ENCODE assay signal across 1 cellular context in genomic region chr12:93682846-93683261, GRCh38.
TF ChIP-seq lines count a peak whose summit lies in the region.

No MANE protein-coding gene starts in this region.

TF ChIP-seq in HepG2, 621 proteins besides CTCF, POLR2A, EP300 and RAD21 (continued from another document):
- TF ChIP-seq WIZ (CRISPR knock-in tag; IDR thresholded peaks at IDR 0.05) (no peak), SOX5 (CRISPR knock-in tag; IDR thresholded peaks at IDR 0.05; ENCODE audit: borderline replicate concordance) (no peak), SOX6 (IDR thresholded peaks at IDR 0.05) (no peak), SOX6 (CRISPR knock-in tag; IDR thresholded peaks at IDR 0.05) (no peak), TOE1 (CRISPR knock-in tag; IDR thresholded peaks at IDR 0.05) (no peak)
- TF ChIP-seq, protein P1, sequence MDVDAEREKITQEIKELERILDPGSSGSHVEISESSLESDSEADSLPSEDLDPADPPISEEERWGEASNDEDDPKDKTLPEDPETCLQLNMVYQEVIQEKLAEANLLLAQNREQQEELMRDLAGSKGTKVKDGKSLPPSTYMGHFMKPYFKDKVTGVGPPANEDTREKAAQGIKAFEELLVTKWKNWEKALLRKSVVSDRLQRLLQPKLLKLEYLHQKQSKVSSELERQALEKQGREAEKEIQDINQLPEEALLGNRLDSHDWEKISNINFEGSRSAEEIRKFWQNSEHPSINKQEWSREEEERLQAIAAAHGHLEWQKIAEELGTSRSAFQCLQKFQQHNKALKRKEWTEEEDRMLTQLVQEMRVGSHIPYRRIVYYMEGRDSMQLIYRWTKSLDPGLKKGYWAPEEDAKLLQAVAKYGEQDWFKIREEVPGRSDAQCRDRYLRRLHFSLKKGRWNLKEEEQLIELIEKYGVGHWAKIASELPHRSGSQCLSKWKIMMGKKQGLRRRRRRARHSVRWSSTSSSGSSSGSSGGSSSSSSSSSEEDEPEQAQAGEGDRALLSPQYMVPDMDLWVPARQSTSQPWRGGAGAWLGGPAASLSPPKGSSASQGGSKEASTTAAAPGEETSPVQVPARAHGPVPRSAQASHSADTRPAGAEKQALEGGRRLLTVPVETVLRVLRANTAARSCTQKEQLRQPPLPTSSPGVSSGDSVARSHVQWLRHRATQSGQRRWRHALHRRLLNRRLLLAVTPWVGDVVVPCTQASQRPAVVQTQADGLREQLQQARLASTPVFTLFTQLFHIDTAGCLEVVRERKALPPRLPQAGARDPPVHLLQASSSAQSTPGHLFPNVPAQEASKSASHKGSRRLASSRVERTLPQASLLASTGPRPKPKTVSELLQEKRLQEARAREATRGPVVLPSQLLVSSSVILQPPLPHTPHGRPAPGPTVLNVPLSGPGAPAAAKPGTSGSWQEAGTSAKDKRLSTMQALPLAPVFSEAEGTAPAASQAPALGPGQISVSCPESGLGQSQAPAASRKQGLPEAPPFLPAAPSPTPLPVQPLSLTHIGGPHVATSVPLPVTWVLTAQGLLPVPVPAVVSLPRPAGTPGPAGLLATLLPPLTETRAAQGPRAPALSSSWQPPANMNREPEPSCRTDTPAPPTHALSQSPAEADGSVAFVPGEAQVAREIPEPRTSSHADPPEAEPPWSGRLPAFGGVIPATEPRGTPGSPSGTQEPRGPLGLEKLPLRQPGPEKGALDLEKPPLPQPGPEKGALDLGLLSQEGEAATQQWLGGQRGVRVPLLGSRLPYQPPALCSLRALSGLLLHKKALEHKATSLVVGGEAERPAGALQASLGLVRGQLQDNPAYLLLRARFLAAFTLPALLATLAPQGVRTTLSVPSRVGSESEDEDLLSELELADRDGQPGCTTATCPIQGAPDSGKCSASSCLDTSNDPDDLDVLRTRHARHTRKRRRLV (CRISPR knock-in tag; IDR thresholded peaks at IDR 0.05) = no peak
TF ChIP-seq in HepG2: peak in this region for 0.
